ENCODE assay signal across 16 cellular contexts in the genomic region with DNA sequence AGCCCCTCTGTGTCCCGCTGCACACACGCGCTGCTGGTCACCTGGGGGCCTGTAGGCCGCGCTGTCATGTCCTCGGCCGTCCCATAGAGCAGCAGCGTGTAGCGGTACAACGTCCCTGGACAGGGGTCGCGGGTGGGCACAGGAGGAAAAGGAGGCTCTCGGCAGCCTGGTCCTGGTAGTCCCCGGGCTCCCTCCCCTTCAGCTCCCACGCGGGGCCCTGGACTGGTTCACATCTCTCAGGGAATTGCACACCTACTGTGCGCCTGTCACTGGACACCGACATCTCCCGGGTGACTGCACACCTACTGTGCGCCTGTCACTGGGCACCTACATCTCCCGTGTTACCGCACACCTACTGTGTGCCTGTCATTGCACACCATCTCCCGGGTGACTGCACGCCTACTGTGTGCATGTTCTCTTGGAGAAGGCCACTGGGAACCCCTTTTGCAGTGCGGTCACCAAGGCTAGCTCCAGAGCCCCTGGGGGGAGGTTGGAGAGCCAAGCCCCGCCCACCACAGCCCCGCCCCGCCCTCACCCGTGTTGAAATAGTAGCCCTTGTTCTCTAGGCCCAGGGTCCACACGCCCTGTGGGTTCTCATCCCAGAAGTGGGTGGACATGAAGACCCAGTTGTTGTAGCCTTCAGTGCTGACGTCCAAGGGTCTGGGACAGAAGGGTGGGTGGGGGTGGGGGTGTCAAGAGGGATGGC. TPM values are rescaled to one million over a fixed set of nuclear protein-coding genes. Genes with fewer than 3 reads are reported as not detected.
DNase-seq lines count a peak whose midpoint lies in the region; ATAC-seq, FAIRE-seq and TF ChIP-seq lines count a peak whose summit lies in the region.
"Had no signal": no experiment of that assay in that cellular context is flagged by ENCODE, and none has a peak within 500 bp of the region (broad histone marks: within the 10 kb centered on the region; RNA-seq: fewer than 3 reads in every experiment).

No MANE protein-coding gene starts in this region.

- no peak overlapping the region for H3K27ac Mint-ChIP-seq in activated CD8-positive, alpha-beta T cell treated with anti-CD3 and anti-CD28 coated beads for 36 hours
- H3K27ac Mint-ChIP-seq: CD4-positive, alpha-beta memory T cell; T-cell had no signal

- peaks cover 8% of the 10 kb centered on the region for H3K4me1 Mint-ChIP-seq in activated CD8-positive, alpha-beta T cell treated with anti-CD3 and anti-CD28 coated beads for 36 hours (ENCODE audit: low read depth)

- intact Hi-C loops in K562 (cut with micrococcal nuclease): no loop called here
- intact Hi-C loops in activated CD8-positive, alpha-beta T cell treated with anti-CD3 and anti-CD28 coated beads for 36 hours (cut with micrococcal nuclease): no loop called here

- POLR2A ChIA-PET in K562 (lab: Yijun Ruan, JAX): interaction anchor here (1.0 kb wide), 1 partner anchor 8 kb away, joined by 4 read pairs; the partner anchor contains the start of gene REEP6
- POLR2A ChIA-PET in activated CD8-positive, alpha-beta T cell treated with anti-CD3 and anti-CD28 coated beads for 36 hours (lab: Charles Lee): interaction anchor here (0.9 to 1.5 kb wide), 2 partner anchors 8 to 23 kb away, joined by 3 read pairs; partner anchors contain the start of gene PCSK4

- H3K27me3 ChIP-seq in BE2C (no peaks in the 10 kb centered on the region), GM06990 (replicated peaks; ENCODE audit: control insufficient read depth, insufficient read depth, low read length) (no peaks in the 10 kb centered on the region), K562 (ENCODE audit: control insufficient read depth in 2 of 2, insufficient read depth in 2 of 2, low read length in 2 of 2) (no peaks in the 10 kb centered on the region), osteoblast (ENCODE audit: insufficient read depth, low read length) (no peaks in the 10 kb centered on the region)

- no peak overlapping the region for H3K4me3 Mint-ChIP-seq in activated CD8-positive, alpha-beta T cell treated with anti-CD3 and anti-CD28 coated beads for 36 hours
- H3K4me3 Mint-ChIP-seq: CD4-positive, alpha-beta memory T cell; T-cell had no signal

- H3K27ac ChIP-seq in K562 (ENCODE audit: extremely low read depth, low read depth, low read length) (no peak overlapping the region), osteoblast (ENCODE audit: low read depth, low read length) (no peak overlapping the region)
- H3K27ac ChIP-seq: RWPE1 had no signal

- no peaks in the 10 kb centered on the region for H4K20me1 ChIP-seq in K562 (replicated peaks; ENCODE audit: control insufficient read depth, insufficient read depth, low read length)
- peaks cover under 1% of the 10 kb centered on the region for H4K20me1 ChIP-seq in osteoblast (ENCODE audit: insufficient read depth, low read length)

- H3K36me3 Mint-ChIP-seq in activated CD8-positive, alpha-beta T cell treated with anti-CD3 and anti-CD28 coated beads for 36 hours (ENCODE audit: low read depth): peaks cover 3% of the 10 kb centered on the region
- H3K36me3 Mint-ChIP-seq: T-cell had no signal

- TF ChIP-seq CTCF in BE2C (IDR thresholded peaks at IDR 0.05; ENCODE audit: low read depth, low read length) (no peak), GM06990 (IDR thresholded peaks at IDR 0.05; ENCODE audit: insufficient read depth, low read length, poor library complexity, severe bottlenecking) (no peak), K562 (IDR thresholded peaks at IDR 0.05 in 2 of 3, conservative IDR thresholded peaks at IDR 0.05 in 1 of 3; ENCODE audit: insufficient read depth in 2 of 3, low read depth in 1 of 3, low read length in 3 of 3) (0 out of 6 replicates have a peak, but pooled peaks of 1 of the 3 experiments have one; percentile 5), osteoblast (IDR thresholded peaks at IDR 0.05; ENCODE audit: extremely low read depth, low read depth, low read length) (no peak)
- TF ChIP-seq CTCF in activated CD8-positive, alpha-beta T cell treated with anti-CD3 and anti-CD28 coated beads for 36 hours (IDR thresholded peaks at IDR 0.05): no peak

- no peaks in the 10 kb centered on the region for H3K9me3 Mint-ChIP-seq in activated CD8-positive, alpha-beta T cell treated with anti-CD3 and anti-CD28 coated beads for 36 hours
- H3K9me3 Mint-ChIP-seq: CD4-positive, alpha-beta memory T cell; T-cell had no signal

- TF ChIP-seq EP300 in K562 (IDR thresholded peaks at IDR 0.05; ENCODE audit: low read length): no peak

- H3K4me3 ChIP-seq in BE2C (ENCODE audit: low read depth, low read length) (no peak overlapping the region), GM06990 (replicated peaks; ENCODE audit: low read depth, low read length) (no peak overlapping the region), K562 (no peak overlapping the region), osteoblast (ENCODE audit: insufficient read depth, low read length) (no peak overlapping the region)

- no TSS peak for BruUV-seq in K562 (replicated peaks; lab: Mats Ljungman, UMichigan)

- TF ChIP-seq POLR2A in K562 (conservative IDR thresholded peaks at IDR 0.05): no peak

- H3K36me3 ChIP-seq in BE2C (no peaks in the 10 kb centered on the region), GM06990 (ENCODE audit: control insufficient read depth, insufficient read depth, low read length) (no peaks in the 10 kb centered on the region), K562 (ENCODE audit: control insufficient read depth, insufficient read depth, low read length) (peaks cover under 1% of the 10 kb centered on the region; the same call in 2 of the 3 replicates), osteoblast (ENCODE audit: insufficient read depth, low read length) (no peaks in the 10 kb centered on the region)

- H3K4me1 ChIP-seq in BE2C (no peaks in the 10 kb centered on the region), K562 (replicated peaks in 1 of 2; ENCODE audit: control insufficient read depth in 2 of 2, insufficient read depth in 2 of 2, low read length in 2 of 2) (peaks cover 2 to 62% of the 10 kb centered on the region in 2 experiments; a peak in 4 of 5 replicates), osteoblast (ENCODE audit: insufficient read depth, low read length) (peaks cover 8% of the 10 kb centered on the region)

- no peak for FAIRE-seq in K562 (lab: Jason Lieb, UNC)
- FAIRE-seq: G401.6, GM12891, H1 had no signal

- no peaks in the 10 kb centered on the region for H3K9me3 ChIP-seq in BE2C
- H3K9me3 ChIP-seq in K562 (replicated peaks; ENCODE audit: control insufficient read depth, insufficient read depth, low read depth, low read length): no peaks in the 10 kb centered on the region
- no peaks in the 10 kb centered on the region for H3K9me3 ChIP-seq in osteoblast (ENCODE audit: low read depth, low read length)

- CTCF ChIA-PET in K562 (lab: Yijun Ruan, JAX; ENCODE audit: low intra/inter-chr PET ratio): no interaction called here
- CTCF ChIA-PET in activated CD8-positive, alpha-beta T cell treated with anti-CD3 and anti-CD28 coated beads for 36 hours (lab: Charles Lee): no interaction called here

- no peak for TF ChIP-seq RAD21 in K562 (CRISPR knock-in tag; conservative IDR thresholded peaks at IDR 0.05 in 1 of 2, IDR thresholded peaks at IDR 0.05 in 1 of 2)

- no peaks in the 10 kb centered on the region for H3K9me1 ChIP-seq in K562 (ENCODE audit: control insufficient read depth, insufficient read depth, low read length)

- DNase-seq in BE2C: peak; percentile 27
- DNase-seq in GM06990 (ENCODE audit: extremely low read depth, insufficient read length): peak; percentile 16
- DNase-seq in K562 (ENCODE audit: extremely low read depth in 1 of 4, low spot score in 3 of 4): peak in 3 of 4 experiments; percentile 52 to 59 (median 57)
- DNase-seq in osteoblast (ENCODE audit: insufficient read length, low spot score, missing footprints): peak; percentile 94
- DNase-seq in central memory CD4-positive, alpha-beta T cell: no peak
- no peak for DNase-seq in activated CD8-positive, alpha-beta T cell treated with anti-CD3 and anti-CD28 coated beads for 36 hours
- DNase-seq in DMS 273 treated with DMSO at 0.1 percent for 48 hours (lab: John Stamatoyannopoulos, UW): no peak
- DNase-seq: DND-41, NCI-H1105 treated with DMSO at 0.1 percent for 48 hours, NCI-H187, T-cell had no signal

- no peaks in the 10 kb centered on the region for H3K27me3 Mint-ChIP-seq in activated CD8-positive, alpha-beta T cell treated with anti-CD3 and anti-CD28 coated beads for 36 hours
- H3K27me3 Mint-ChIP-seq: CD4-positive, alpha-beta memory T cell; T-cell had no signal

- H3K4me2 ChIP-seq in K562 (ENCODE audit: insufficient read depth, low read length) (no peak overlapping the region), osteoblast (ENCODE audit: insufficient read depth, low read length) (no peak overlapping the region)

- peaks cover 15% of the 10 kb centered on the region for H3K79me2 ChIP-seq in K562 (ENCODE audit: control insufficient read depth, insufficient read depth, low read length)
- H3K79me2 ChIP-seq in osteoblast (ENCODE audit: insufficient read depth, low read length): peaks cover 12% of the 10 kb centered on the region

- WGBS in K562 (ENCODE audit: insufficient coverage, low coverage, missing lambda C conversion rate): 69% methylated on average over 20 of the region's 31 CpGs

- in situ Hi-C loops in K562 (cut with MboI): no loop called here

- H2AFZ ChIP-seq in K562 (ENCODE audit: low read depth, low read length) (no peak overlapping the region), osteoblast (ENCODE audit: low read length) (no peak overlapping the region)

- no peak overlapping the region; a peak in 1 of 4 replicates for H3K9ac ChIP-seq in K562 (ENCODE audit: insufficient read depth in 1 of 2, low read depth in 2 of 2, low read length in 2 of 2)

- no peak for ATAC-seq in K562
- ATAC-seq in activated CD8-positive, alpha-beta T cell treated with anti-CD3 and anti-CD28 coated beads for 36 hours: no peak
- ATAC-seq: T-cell had no signal

RNA-seq across cellular contexts. Expression of gene C19orf25, which starts 3.5 kb away (rescaled TPM):
- polyA plus RNA-seq in BE2C (2012; ENCODE audit: insufficient read depth, insufficient read length, low read depth): 162 TPM
- 67.3 and 231 TPM in 2 replicates for total RNA-seq in K562 (2011; cell fraction: chromatin; rRNA removed; ENCODE audit: low replicate concordance)
- 138 and 165 TPM in 2 replicates for total RNA-seq in K562 (2011; cell fraction: nucleolus; rRNA removed)
- total RNA-seq in K562 (2011; cell fraction: nucleoplasm; rRNA removed): 70.2 and 72.2 TPM in 2 replicates
- 79.4 and 86.1 TPM in 2 replicates for total RNA-seq in K562 (2014; rRNA removed)
- total RNA-seq in K562 (2014; rRNA removed; fragmentation: Illumina TruSeq; extraction: Trizol): 6.5 and 9.6 TPM in 2 replicates
- 40.6 and 42.3 TPM in 2 replicates for total RNA-seq in K562 (2015; rRNA removed; fragmentation: Illumina TruSeq; extraction: Trizol)
- total RNA-seq in K562 (2021): 68.3 and 73.1 TPM in 2 replicates
- polyA plus RNA-seq in K562 (2011; rRNA removed): 25.3 and 27.6 TPM in 2 replicates
- polyA plus RNA-seq in K562 (2011; cell fraction: cytosol; rRNA removed): 55.4 and 125 TPM in 2 replicates
- 35.5 and 63.8 TPM in 2 replicates for polyA plus RNA-seq in K562 (2011; cell fraction: nucleus; rRNA removed)
- 46.1 and 46.4 TPM in 2 replicates for polyA plus RNA-seq in K562 (2012)
- 36.1 and 45.1 TPM in 2 replicates for polyA plus RNA-seq in K562 (2014; fragmentation: Illumina TruSeq; extraction: Trizol)
- polyA plus RNA-seq in K562 (2014; fragmentation: Nextera tagmentation; extraction: Ambion mirVana): 1 to 10 TPM in 1 of 2 experiments, under 1 TPM in 1; 0.79 to 4.5 TPM
- polyA plus RNA-seq in K562 (2014; rRNA removed): 96.0 TPM in 2 replicates
- polyA minus RNA-seq in K562 (2011; rRNA and poly(A)+ RNA removed): 2.2 and 6.5 TPM in 2 replicates
- 21.9 and 26.5 TPM in 2 replicates for polyA minus RNA-seq in K562 (2011; cell fraction: cytosol; rRNA and poly(A)+ RNA removed)
- polyA minus RNA-seq in K562 (2011; cell fraction: nucleus; rRNA and poly(A)+ RNA removed): 18.2 and 20.3 TPM in 2 replicates
- 28.9 and 30.0 TPM in 2 replicates for total RNA-seq in osteoblast
- total RNA-seq in activated CD8-positive, alpha-beta T cell treated with anti-CD3 and anti-CD28 coated beads for 36 hours: 10 to 100 TPM; 21.3 to 21.5 TPM

RNA-seq across cellular contexts. Expression of gene PCSK4, which starts 7.6 kb away (rescaled TPM):
- polyA plus RNA-seq in BE2C (2012; ENCODE audit: insufficient read depth, insufficient read length, low read depth): 3.1 TPM
- 10.1 and 40.2 TPM in 2 replicates for total RNA-seq in K562 (2011; cell fraction: chromatin; rRNA removed; ENCODE audit: low replicate concordance)
- 32.6 and 34.9 TPM in 2 replicates for total RNA-seq in K562 (2011; cell fraction: nucleolus; rRNA removed)
- total RNA-seq in K562 (2011; cell fraction: nucleoplasm; rRNA removed): 10.8 and 20.5 TPM in 2 replicates
- total RNA-seq in K562 (2014; rRNA removed) (2.2 and 3.4 TPM in 2 replicates), K562 (2014; rRNA removed; fragmentation: Illumina TruSeq; extraction: Trizol) (0.29 TPM in 2 replicates), K562 (2015; rRNA removed; fragmentation: Illumina TruSeq; extraction: Trizol) (1.2 and 1.5 TPM in 2 replicates), K562 (2021) (5.7 and 7.0 TPM in 2 replicates), osteoblast (1.4 and 2.4 TPM in 2 replicates)
- polyA plus RNA-seq in K562 (2011; rRNA removed) (2.7 and 5.1 TPM in 2 replicates), K562 (2014; fragmentation: Illumina TruSeq; extraction: Trizol) (0.85 and 2.2 TPM in 2 replicates), K562 (2014; fragmentation: Nextera tagmentation; extraction: Ambion mirVana) (under 1 TPM in 1 of 2 experiments, not detected in 1; 0.01 TPM), K562 (2014; rRNA removed) (4.8 and 9.1 TPM in 2 replicates)
- polyA plus RNA-seq in K562 (2011; cell fraction: cytosol; rRNA removed): 2.9 and 4.0 TPM in 2 replicates
- polyA plus RNA-seq in K562 (2011; cell fraction: nucleus; rRNA removed): 56.5 and 86.1 TPM in 2 replicates
- polyA plus RNA-seq in K562 (2012): 6.2 and 8.3 TPM in 2 replicates
- polyA minus RNA-seq in K562 (2011; rRNA and poly(A)+ RNA removed): 0.35 and 0.60 TPM in 2 replicates
- polyA minus RNA-seq in K562 (2011; cell fraction: cytosol; rRNA and poly(A)+ RNA removed): 1.9 and 8.5 TPM in 2 replicates
- polyA minus RNA-seq in K562 (2011; cell fraction: nucleus; rRNA and poly(A)+ RNA removed): 10.0 and 12.4 TPM in 2 replicates
- total RNA-seq in activated CD8-positive, alpha-beta T cell treated with anti-CD3 and anti-CD28 coated beads for 36 hours: 1 to 10 TPM; 4.4 to 4.7 TPM
- polyA plus RNA-seq: CD4-positive, alpha-beta memory T cell had no signal

RNA-seq across cellular contexts. Expression of gene REEP6, which starts 8.5 kb away (rescaled TPM):
- 4.7 TPM for polyA plus RNA-seq in BE2C (2012; ENCODE audit: insufficient read depth, insufficient read length, low read depth)
- 24.8 and 67.6 TPM in 2 replicates for total RNA-seq in K562 (2011; cell fraction: chromatin; rRNA removed; ENCODE audit: low replicate concordance)
- total RNA-seq in K562 (2011; cell fraction: nucleolus; rRNA removed): 113 and 120 TPM in 2 replicates
- total RNA-seq in K562 (2011; cell fraction: nucleoplasm; rRNA removed): 64.9 and 67.3 TPM in 2 replicates
- total RNA-seq in K562 (2014; rRNA removed) (22.1 and 31.4 TPM in 2 replicates), K562 (2014; rRNA removed; fragmentation: Illumina TruSeq; extraction: Trizol) (5.7 and 7.8 TPM in 2 replicates), K562 (2015; rRNA removed; fragmentation: Illumina TruSeq; extraction: Trizol) (12.2 and 14.5 TPM in 2 replicates), K562 (2021) (64.2 and 66.3 TPM in 2 replicates), osteoblast (1.2 and 1.8 TPM in 2 replicates)
- polyA plus RNA-seq in K562 (2011; rRNA removed) (18.4 and 36.3 TPM in 2 replicates), K562 (2014; fragmentation: Illumina TruSeq; extraction: Trizol) (12.7 and 36.9 TPM in 2 replicates), K562 (2014; fragmentation: Nextera tagmentation; extraction: Ambion mirVana) (1 to 10 TPM; 1.2 to 1.9 TPM), K562 (2014; rRNA removed) (31.8 and 34.1 TPM in 2 replicates)
- 26.8 and 94.4 TPM in 2 replicates for polyA plus RNA-seq in K562 (2011; cell fraction: cytosol; rRNA removed)
- polyA plus RNA-seq in K562 (2011; cell fraction: nucleus; rRNA removed): 24.1 and 41.5 TPM in 2 replicates
- 43.3 and 57.4 TPM in 2 replicates for polyA plus RNA-seq in K562 (2012)
- 11.2 and 16.1 TPM in 2 replicates for polyA minus RNA-seq in K562 (2011; rRNA and poly(A)+ RNA removed)
- 42.9 and 55.0 TPM in 2 replicates for polyA minus RNA-seq in K562 (2011; cell fraction: cytosol; rRNA and poly(A)+ RNA removed)
- polyA minus RNA-seq in K562 (2011; cell fraction: nucleus; rRNA and poly(A)+ RNA removed): 9.6 and 11.7 TPM in 2 replicates
- total RNA-seq in activated CD8-positive, alpha-beta T cell treated with anti-CD3 and anti-CD28 coated beads for 36 hours: 1 to 10 TPM; 2.0 to 2.4 TPM

RNA-seq across cellular contexts. Expression of gene ADAMTSL5, which starts 30.3 kb away (rescaled TPM):
- polyA plus RNA-seq in BE2C (2012; ENCODE audit: insufficient read depth, insufficient read length, low read depth): not detected
- 12.1 and 28.8 TPM in 2 replicates for total RNA-seq in K562 (2011; cell fraction: chromatin; rRNA removed; ENCODE audit: low replicate concordance)
- 14.1 and 17.5 TPM in 2 replicates for total RNA-seq in K562 (2011; cell fraction: nucleolus; rRNA removed)
- 11.6 and 15.2 TPM in 2 replicates for total RNA-seq in K562 (2011; cell fraction: nucleoplasm; rRNA removed)
- total RNA-seq in K562 (2014; rRNA removed) (3.0 and 4.7 TPM in 2 replicates), K562 (2014; rRNA removed; fragmentation: Illumina TruSeq; extraction: Trizol) (1.2 and 1.8 TPM in 2 replicates), K562 (2015; rRNA removed; fragmentation: Illumina TruSeq; extraction: Trizol) (2.0 and 2.8 TPM in 2 replicates), K562 (2021) (9.4 and 11.6 TPM in 2 replicates), osteoblast (0.29 and 1.1 TPM in 2 replicates)
- polyA plus RNA-seq in K562 (2011; rRNA removed) (4.4 and 6.3 TPM in 2 replicates), K562 (2014; fragmentation: Illumina TruSeq; extraction: Trizol) (4.1 and 5.0 TPM in 2 replicates), K562 (2014; fragmentation: Nextera tagmentation; extraction: Ambion mirVana) (1 to 10 TPM; 1.0 to 1.3 TPM), K562 (2014; rRNA removed) (8.4 and 9.8 TPM in 2 replicates)
- polyA plus RNA-seq in K562 (2011; cell fraction: cytosol; rRNA removed): 7.7 and 18.9 TPM in 2 replicates
- 18.1 and 35.5 TPM in 2 replicates for polyA plus RNA-seq in K562 (2011; cell fraction: nucleus; rRNA removed)
- 7.6 and 10.3 TPM in 2 replicates for polyA plus RNA-seq in K562 (2012)
- 1.6 and 2.7 TPM in 2 replicates for polyA minus RNA-seq in K562 (2011; rRNA and poly(A)+ RNA removed)
- polyA minus RNA-seq in K562 (2011; cell fraction: cytosol; rRNA and poly(A)+ RNA removed): 5.6 and 15.1 TPM in 2 replicates
- polyA minus RNA-seq in K562 (2011; cell fraction: nucleus; rRNA and poly(A)+ RNA removed): 3.1 and 4.4 TPM in 2 replicates
- 1 to 10 TPM; 1.3 TPM for total RNA-seq in activated CD8-positive, alpha-beta T cell treated with anti-CD3 and anti-CD28 coated beads for 36 hours

RNA-seq across cellular contexts. Expression of gene APC2, which starts 32.6 kb away (rescaled TPM):
- 28.2 TPM for polyA plus RNA-seq in BE2C (2012; ENCODE audit: insufficient read depth, insufficient read length, low read depth)
- total RNA-seq in K562 (2011; cell fraction: chromatin; rRNA removed; ENCODE audit: low replicate concordance): 0.56 and 1.4 TPM in 2 replicates
- total RNA-seq in K562 (2011; cell fraction: nucleolus; rRNA removed): 0.66 and 1.3 TPM in 2 replicates
- total RNA-seq in K562 (2011; cell fraction: nucleoplasm; rRNA removed): 0.44 and 0.53 TPM in 2 replicates
- total RNA-seq in K562 (2014; rRNA removed) (0.05 and 0.08 TPM in 2 replicates), K562 (2014; rRNA removed; fragmentation: Illumina TruSeq; extraction: Trizol) (0.04 TPM in 1 of 2 replicates, not detected in the other), K562 (2015; rRNA removed; fragmentation: Illumina TruSeq; extraction: Trizol) (0.04 TPM in 1 of 2 replicates, not detected in the other), K562 (2021) (0.27 and 0.40 TPM in 2 replicates), osteoblast (0.29 and 0.36 TPM in 2 replicates)
- polyA plus RNA-seq in K562 (2011; rRNA removed) (0.01 and 0.06 TPM in 2 replicates), K562 (2014; fragmentation: Illumina TruSeq; extraction: Trizol) (0.01 TPM in 2 replicates), K562 (2014; fragmentation: Nextera tagmentation; extraction: Ambion mirVana) (not detected), K562 (2014; rRNA removed) (0.04 and 0.09 TPM in 2 replicates)
- 0.03 and 0.04 TPM in 2 replicates for polyA plus RNA-seq in K562 (2011; cell fraction: cytosol; rRNA removed)
- 0.13 and 0.21 TPM in 2 replicates for polyA plus RNA-seq in K562 (2011; cell fraction: nucleus; rRNA removed)
- polyA plus RNA-seq in K562 (2012): 0.43 and 0.48 TPM in 2 replicates
- polyA minus RNA-seq in K562 (2011; rRNA and poly(A)+ RNA removed): 0.06 and 0.07 TPM in 2 replicates
- polyA minus RNA-seq in K562 (2011; cell fraction: cytosol; rRNA and poly(A)+ RNA removed): not detected in 2 replicates
- 0.27 and 0.33 TPM in 2 replicates for polyA minus RNA-seq in K562 (2011; cell fraction: nucleus; rRNA and poly(A)+ RNA removed)
- under 1 TPM; 0.07 to 0.29 TPM for total RNA-seq in activated CD8-positive, alpha-beta T cell treated with anti-CD3 and anti-CD28 coated beads for 36 hours
- total RNA-seq: CD4-positive, alpha-beta memory T cell had no signal
- polyA plus RNA-seq: CD4-positive, alpha-beta memory T cell had no signal

Comparison
In these comparisons a context has a peak if more than half of its experiments do, and no peak if none do; other contexts are left out.
1. DNase-seq: peak in BE2C (single experiment), GM06990 (single experiment), K562 (3 of 4) and osteoblast (single experiment); none in central memory CD4-positive, alpha-beta T cell (single experiment), activated CD8-positive, alpha-beta T cell treated with anti-CD3 and anti-CD28 coated beads for 36 hours (single experiment) and DMS 273 treated with DMSO at 0.1 percent for 48 hours (single experiment).